Comparison of ENCODE assay signal across 1 cellular context in the genomic region with DNA sequence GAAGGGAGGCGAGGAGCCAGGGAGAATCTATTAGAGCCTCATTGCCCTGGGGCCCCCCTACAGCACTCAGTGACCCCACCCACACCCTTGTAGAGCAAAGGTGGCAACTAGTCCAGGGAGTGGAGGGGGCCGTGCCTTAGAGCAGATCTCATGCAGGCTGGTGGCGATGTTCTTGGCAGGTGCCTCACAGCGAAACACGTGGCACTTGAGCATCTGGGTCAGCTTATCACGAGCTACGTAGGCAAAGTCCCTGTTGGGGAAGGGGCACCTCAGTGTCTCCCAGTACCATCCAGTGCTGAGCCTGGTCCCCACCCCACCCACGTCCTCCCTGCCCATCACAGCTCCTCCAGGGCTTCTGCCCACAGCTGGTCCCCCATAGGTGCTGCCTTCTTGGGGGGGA.
TF ChIP-seq lines count a peak whose summit lies in the region.

No MANE protein-coding gene starts in this region.

TF ChIP-seq in GM12878, 131 proteins besides CTCF, POLR2A, EP300 and RAD21:
- TF ChIP-seq NFXL1 (IDR thresholded peaks at IDR 0.05; ENCODE audit: borderline replicate concordance) = no peak
- TF ChIP-seq NR2C1 (IDR thresholded peaks at IDR 0.05) = no peak
- TF ChIP-seq ATF7 (IDR thresholded peaks at IDR 0.05; ENCODE audit: low read depth) = no peak
